In the genomic region with DNA sequence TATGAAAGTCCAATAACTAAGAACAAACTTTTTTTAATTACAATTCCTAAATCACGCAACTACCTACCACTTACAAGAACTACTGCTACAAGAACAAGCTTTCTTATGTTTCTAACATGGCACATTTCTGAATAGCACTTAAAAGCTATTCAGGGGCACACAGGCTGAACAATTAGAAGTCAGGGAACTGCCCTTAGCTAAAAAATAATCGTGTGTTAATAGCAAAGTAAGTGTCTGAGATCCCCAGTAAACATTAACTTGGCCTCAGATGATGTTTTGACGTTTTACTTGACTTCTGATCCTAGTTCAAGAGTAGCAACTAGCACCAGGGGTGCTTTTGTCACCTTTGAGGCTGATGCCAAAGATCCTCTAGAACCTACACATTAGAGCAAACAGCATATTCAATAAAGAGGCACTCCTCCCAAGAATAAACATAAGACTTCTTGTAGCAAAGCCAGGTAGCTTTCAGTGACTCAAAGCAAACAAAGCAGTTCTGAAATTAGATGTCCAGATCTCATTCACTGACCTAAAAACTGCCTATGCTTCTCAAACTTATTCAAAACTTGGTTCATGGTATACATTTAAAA, we compare ENCODE assay signal across 1 cellular context.
TF ChIP-seq lines count a peak whose summit lies in the region.

No MANE protein-coding gene starts in this region.

TF ChIP-seq in GM23338, 12 proteins besides CTCF, POLR2A, EP300 and RAD21 (continued from another document):
- TF ChIP-seq, protein P1, sequence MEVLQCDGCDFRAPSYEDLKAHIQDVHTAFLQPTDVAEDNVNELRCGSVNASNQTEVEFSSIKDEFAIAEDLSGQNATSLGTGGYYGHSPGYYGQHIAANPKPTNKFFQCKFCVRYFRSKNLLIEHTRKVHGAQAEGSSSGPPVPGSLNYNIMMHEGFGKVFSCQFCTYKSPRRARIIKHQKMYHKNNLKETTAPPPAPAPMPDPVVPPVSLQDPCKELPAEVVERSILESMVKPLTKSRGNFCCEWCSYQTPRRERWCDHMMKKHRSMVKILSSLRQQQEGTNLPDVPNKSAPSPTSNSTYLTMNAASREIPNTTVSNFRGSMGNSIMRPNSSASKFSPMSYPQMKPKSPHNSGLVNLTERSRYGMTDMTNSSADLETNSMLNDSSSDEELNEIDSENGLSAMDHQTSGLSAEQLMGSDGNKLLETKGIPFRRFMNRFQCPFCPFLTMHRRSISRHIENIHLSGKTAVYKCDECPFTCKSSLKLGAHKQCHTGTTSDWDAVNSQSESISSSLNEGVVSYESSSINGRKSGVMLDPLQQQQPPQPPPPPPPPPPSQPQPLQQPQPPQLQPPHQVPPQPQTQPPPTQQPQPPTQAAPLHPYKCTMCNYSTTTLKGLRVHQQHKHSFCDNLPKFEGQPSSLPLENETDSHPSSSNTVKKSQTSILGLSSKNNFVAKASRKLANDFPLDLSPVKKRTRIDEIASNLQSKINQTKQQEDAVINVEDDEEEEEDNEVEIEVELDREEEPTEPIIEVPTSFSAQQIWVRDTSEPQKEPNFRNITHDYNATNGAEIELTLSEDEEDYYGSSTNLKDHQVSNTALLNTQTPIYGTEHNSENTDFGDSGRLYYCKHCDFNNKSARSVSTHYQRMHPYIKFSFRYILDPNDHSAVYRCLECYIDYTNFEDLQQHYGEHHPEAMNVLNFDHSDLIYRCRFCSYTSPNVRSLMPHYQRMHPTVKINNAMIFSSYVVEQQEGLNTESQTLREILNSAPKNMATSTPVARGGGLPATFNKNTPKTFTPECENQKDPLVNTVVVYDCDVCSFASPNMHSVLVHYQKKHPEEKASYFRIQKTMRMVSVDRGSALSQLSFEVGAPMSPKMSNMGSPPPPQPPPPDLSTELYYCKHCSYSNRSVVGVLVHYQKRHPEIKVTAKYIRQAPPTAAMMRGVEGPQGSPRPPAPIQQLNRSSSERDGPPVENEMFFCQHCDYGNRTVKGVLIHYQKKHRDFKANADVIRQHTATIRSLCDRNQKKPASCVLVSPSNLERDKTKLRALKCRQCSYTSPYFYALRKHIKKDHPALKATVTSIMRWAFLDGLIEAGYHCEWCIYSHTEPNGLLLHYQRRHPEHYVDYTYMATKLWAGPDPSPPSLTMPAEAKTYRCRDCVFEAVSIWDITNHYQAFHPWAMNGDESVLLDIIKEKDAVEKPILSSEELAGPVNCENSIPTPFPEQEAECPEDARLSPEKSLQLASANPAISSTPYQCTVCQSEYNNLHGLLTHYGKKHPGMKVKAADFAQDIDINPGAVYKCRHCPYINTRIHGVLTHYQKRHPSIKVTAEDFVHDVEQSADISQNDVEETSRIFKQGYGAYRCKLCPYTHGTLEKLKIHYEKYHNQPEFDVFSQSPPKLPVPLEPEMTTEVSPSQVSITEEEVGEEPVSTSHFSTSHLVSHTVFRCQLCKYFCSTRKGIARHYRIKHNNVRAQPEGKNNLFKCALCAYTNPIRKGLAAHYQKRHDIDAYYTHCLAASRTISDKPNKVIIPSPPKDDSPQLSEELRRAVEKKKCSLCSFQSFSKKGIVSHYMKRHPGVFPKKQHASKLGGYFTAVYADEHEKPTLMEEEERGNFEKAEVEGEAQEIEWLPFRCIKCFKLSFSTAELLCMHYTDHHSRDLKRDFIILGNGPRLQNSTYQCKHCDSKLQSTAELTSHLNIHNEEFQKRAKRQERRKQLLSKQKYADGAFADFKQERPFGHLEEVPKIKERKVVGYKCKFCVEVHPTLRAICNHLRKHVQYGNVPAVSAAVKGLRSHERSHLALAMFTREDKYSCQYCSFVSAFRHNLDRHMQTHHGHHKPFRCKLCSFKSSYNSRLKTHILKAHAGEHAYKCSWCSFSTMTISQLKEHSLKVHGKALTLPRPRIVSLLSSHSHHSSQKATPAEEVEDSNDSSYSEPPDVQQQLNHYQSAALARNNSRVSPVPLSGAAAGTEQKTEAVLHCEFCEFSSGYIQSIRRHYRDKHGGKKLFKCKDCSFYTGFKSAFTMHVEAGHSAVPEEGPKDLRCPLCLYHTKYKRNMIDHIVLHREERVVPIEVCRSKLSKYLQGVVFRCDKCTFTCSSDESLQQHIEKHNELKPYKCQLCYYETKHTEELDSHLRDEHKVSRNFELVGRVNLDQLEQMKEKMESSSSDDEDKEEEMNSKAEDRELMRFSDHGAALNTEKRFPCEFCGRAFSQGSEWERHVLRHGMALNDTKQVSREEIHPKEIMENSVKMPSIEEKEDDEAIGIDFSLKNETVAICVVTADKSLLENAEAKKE (CRISPR knock-in tag; IDR thresholded peaks at IDR 0.05) = no peak
TF ChIP-seq in GM23338: peak in this region for 0.
